ENCODE assay signal across 1 cellular context in genomic region chr11:610146-610801, GRCh38.
TF ChIP-seq lines count a peak whose summit lies in the region.

No MANE protein-coding gene starts in this region.

TF ChIP-seq in HepG2, 621 proteins besides CTCF, POLR2A, EP300 and RAD21:
- no peak for TF ChIP-seq SSRP1 (CRISPR knock-in tag; IDR thresholded peaks at IDR 0.05)
- peak; percentile 83 for TF ChIP-seq AGO2 (optimal IDR thresholded peaks at IDR 0.05; ENCODE audit: low read depth, low read length)
- no peak for TF ChIP-seq SCMH1 (CRISPR knock-in tag; IDR thresholded peaks at IDR 0.05; ENCODE audit: borderline replicate concordance)
- TF ChIP-seq TRIM22 (IDR thresholded peaks at IDR 0.05): no peak
- TF ChIP-seq ZNF704 (CRISPR knock-in tag; IDR thresholded peaks at IDR 0.05; ENCODE audit: borderline replicate concordance): no peak
- TF ChIP-seq ZNF275 (CRISPR knock-in tag; IDR thresholded peaks at IDR 0.05; ENCODE audit: borderline replicate concordance): no peak
- TF ChIP-seq ZNF629 (CRISPR knock-in tag; conservative IDR thresholded peaks at IDR 0.05): no peak
